Comparison of ENCODE assay signal across 21 cellular contexts in genomic region chr4:138312536-138312911, GRCh38.
A peak's percentile ranks its signal among the peaks of the same experiment; 100 is the strongest.
DNase-seq lines count a peak whose midpoint lies in the region; ATAC-seq, FAIRE-seq and TF ChIP-seq lines count a peak whose summit lies in the region.
"Had no signal": no experiment of that assay in that cellular context is flagged by ENCODE, and none has a peak within 500 bp of the region (broad histone marks: within the 10 kb centered on the region; RNA-seq: fewer than 3 reads in every experiment).

No MANE protein-coding gene starts in this region.

- ATAC-seq in pancreas = peak; percentile 14 to 77 (median 32)
- no peak for ATAC-seq in activated CD4-positive, alpha-beta T cell treated with anti-CD3 and anti-CD28 coated beads for 36 hours
- ATAC-seq: A549 had no signal

- no peaks in the 10 kb centered on the region for H3K4me1 Mint-ChIP-seq in activated CD4-positive, alpha-beta T cell treated with anti-CD3 and anti-CD28 coated beads for 36 hours
- H3K4me1 Mint-ChIP-seq: CD4-positive, alpha-beta memory T cell had no signal

- H3K27me3 Mint-ChIP-seq in activated CD4-positive, alpha-beta T cell treated with anti-CD3 and anti-CD28 coated beads for 36 hours = no peaks in the 10 kb centered on the region
- H3K27me3 Mint-ChIP-seq: CD4-positive, alpha-beta memory T cell had no signal

- no peaks in the 10 kb centered on the region for H3K9me3 ChIP-seq in pancreas
- H3K9me3 ChIP-seq: A549 had no signal

- H3K4me3 Mint-ChIP-seq in activated CD4-positive, alpha-beta T cell treated with anti-CD3 and anti-CD28 coated beads for 36 hours = no peak overlapping the region
- H3K4me3 Mint-ChIP-seq: CD4-positive, alpha-beta memory T cell had no signal

- H3K27me3 ChIP-seq in pancreas = no peaks in the 10 kb centered on the region

- no peak for FAIRE-seq in pancreas (lab: Jason Lieb, UNC)
- FAIRE-seq: A549, G401.6, GM12892, H1 had no signal

- H3K36me3 ChIP-seq in pancreas = no peaks in the 10 kb centered on the region

- WGBS in pancreas, 2 donors = 33 to 43% methylated on average over 1 of the region's 1 CpG

- H3K9me3 Mint-ChIP-seq in activated CD4-positive, alpha-beta T cell treated with anti-CD3 and anti-CD28 coated beads for 36 hours (ENCODE audit: low read depth) = no peaks in the 10 kb centered on the region

- no peaks in the 10 kb centered on the region for H3K36me3 Mint-ChIP-seq in activated CD4-positive, alpha-beta T cell treated with anti-CD3 and anti-CD28 coated beads for 36 hours (ENCODE audit: low read depth)
- H3K36me3 Mint-ChIP-seq: CD4-positive, alpha-beta memory T cell had no signal

- no peak for TF ChIP-seq CTCF in pancreas (IDR thresholded peaks at IDR 0.05)

- intact Hi-C loops in pancreas (cut with DNase I) = no loop called here
- intact Hi-C loops in activated CD4-positive, alpha-beta T cell treated with anti-CD3 and anti-CD28 coated beads for 36 hours (cut with DNase I, micrococcal nuclease) = no loop called here

- no peak overlapping the region for H3K4me3 ChIP-seq in pancreas
- H3K4me3 ChIP-seq: A549, GM23248 had no signal

- POLR2A ChIA-PET in activated CD4-positive, alpha-beta T cell treated with anti-CD3 and anti-CD28 coated beads for 36 hours (lab: Charles Lee) = no interaction called here

- no peaks in the 10 kb centered on the region for H3K4me1 ChIP-seq in pancreas
- H3K4me1 ChIP-seq: A549 had no signal

- CTCF ChIA-PET in activated CD4-positive, alpha-beta T cell treated with anti-CD3 and anti-CD28 coated beads for 36 hours (lab: Charles Lee) = no interaction called here

- DNase-seq in amniotic epithelial cell (ENCODE audit: low read depth) (peak; percentile 37), pancreas (no peak), NCI-H2029 treated with DMSO at 0.1 percent for 48 hours (lab: John Stamatoyannopoulos, UW) (no peak), DMS53 treated with DMSO at 0.1 percent for 48 hours (lab: John Stamatoyannopoulos, UW; ENCODE audit: unreplicated experiment) (no peak)
- no peak for DNase-seq in activated CD4-positive, alpha-beta T cell treated with anti-CD3 and anti-CD28 coated beads for 36 hours
- no peak for DNase-seq in activated naive CD4-positive, alpha-beta T cell treated with anti-CD3 and anti-CD28 coated beads, Interleukin-2, amount 50 U/mL, for 16 hours
- DNase-seq: 8988T; ACHN; C1 segment of cervical spinal cord; Calu3; CD4-positive, alpha-beta memory T cell; COR-L47; DND-41; H7; HCEC 1CT had no signal

- H3K27ac Mint-ChIP-seq in activated CD4-positive, alpha-beta T cell treated with anti-CD3 and anti-CD28 coated beads for 36 hours = no peak overlapping the region
- H3K27ac Mint-ChIP-seq: CD4-positive, alpha-beta memory T cell had no signal

- H3K27ac ChIP-seq in cingulate gyrus (ENCODE audit: low read depth, low read length) (peak overlapping the region; percentile 39), pancreas (no peak overlapping the region)
- H3K27ac ChIP-seq: A549 had no signal
